Comparison of ENCODE assay signal across 19 cellular contexts in genomic region chr1:26520339-26520738, GRCh38. TPM values are rescaled to one million over a fixed set of nuclear protein-coding genes. Genes with fewer than 3 reads are reported as not detected.
DNase-seq lines count a peak whose midpoint lies in the region; ATAC-seq, FAIRE-seq and TF ChIP-seq lines count a peak whose summit lies in the region.
"Had no signal": no experiment of that assay in that cellular context is flagged by ENCODE, and none has a peak within 500 bp of the region (broad histone marks: within the 10 kb centered on the region; RNA-seq: fewer than 3 reads in every experiment).

No MANE protein-coding gene starts in this region.

- no peak for TF ChIP-seq POLR2A in GM12878 (IDR thresholded peaks at IDR 0.05; ENCODE audit: low read depth, low read length)
- no peak for TF ChIP-seq POLR2A in spleen (IDR thresholded peaks at IDR 0.05)

- WGBS in GM12878 (ENCODE audit: insufficient coverage, insufficient replicate concordance, low lambda C conversion rate, missing lambda C conversion rate), result 10% methylated on average over 5 of the region's 5 CpGs
- 70 to 84% (median 70%) methylated on average over 5 of the region's 5 CpGs for WGBS in spleen, 5 donors

- peak overlapping the region in 1 of 7 donors; percentile 53 for H3K27ac Mint-ChIP-seq in CD4-positive, alpha-beta memory T cell
- H3K27ac Mint-ChIP-seq in Calu3 (ENCODE audit: unreplicated experiment), result no peak overlapping the region
- H3K27ac Mint-ChIP-seq: B cell; CD8-positive, alpha-beta memory T cell; HFFc6; IgD-negative memory B cell had no signal

- H3K4me1 Mint-ChIP-seq in CD4-positive, alpha-beta memory T cell, result peaks cover 0 to 7% (median 3%) of the 10 kb centered on the region in 4 donors
- peaks cover 13% of the 10 kb centered on the region for H3K4me1 Mint-ChIP-seq in Calu3 (ENCODE audit: low read depth, unreplicated experiment)
- H3K4me1 Mint-ChIP-seq: B cell; CD8-positive, alpha-beta memory T cell had no signal

- SMC1A ChIA-PET in GM12878 (lab: Charles Lee; ENCODE audit: uncharacterized antibody, unreplicated experiment), result interaction anchor here (0.7 to 0.9 kb wide), 2 partner anchors 17 to 520 kb away, joined by 3 to 5 read pairs; no protein-coding TSS in a partner anchor

- H3K27ac ChIP-seq in GM12878 (ENCODE audit: control insufficient read depth, insufficient read depth) (no peak overlapping the region), spleen (peak overlapping the region in 7 of 8 donors; percentile 15 to 86 (median 79))
- H3K27ac ChIP-seq in CD4-positive, alpha-beta memory T cell (ENCODE audit: low read depth, low read length), result no peak overlapping the region
- H3K27ac ChIP-seq: BLaER1 treated with 17β-estradiol and CSF1 and Interleukin-3, amounts not matched to agents 10 nM and 100 nM had no signal

- TF ChIP-seq CTCF in GM13976 (IDR thresholded peaks at IDR 0.05; ENCODE audit: borderline replicate concordance, control extremely low read depth, extremely low read depth, insufficient read depth, missing control alignments) (no peak), GM12878 (IDR thresholded peaks at IDR 0.05 in 2 of 3, conservative IDR thresholded peaks at IDR 0.05 in 1 of 3; ENCODE audit: control insufficient read depth in 2 of 3, extremely low read depth in 1 of 3, insufficient read depth in 1 of 3, low read depth in 3 of 3, low read length in 3 of 3) (no peak), spleen (IDR thresholded peaks at IDR 0.05 in 8 of 11, conservative IDR thresholded peaks at IDR 0.05 in 3 of 11) (no peak), Calu3 (IDR thresholded peaks at IDR 0.05; ENCODE audit: unreplicated experiment) (no peak)

- H3K36me3 ChIP-seq in GM12878 (ENCODE audit: control insufficient read depth in 2 of 2, insufficient read depth in 2 of 2, low read length in 1 of 2) (no peaks in the 10 kb centered on the region), spleen (no peaks in the 10 kb centered on the region)
- H3K36me3 ChIP-seq in CD4-positive, alpha-beta memory T cell (ENCODE audit: insufficient read depth, low read length), result no peaks in the 10 kb centered on the region
- H3K36me3 ChIP-seq: BLaER1 treated with 17β-estradiol and CSF1 and Interleukin-3, amounts not matched to agents 10 nM and 100 nM had no signal

- ATAC-seq in GM12878, result peak; percentile 95
- ATAC-seq: HCT116, HepG2 had no signal

- no peaks in the 10 kb centered on the region for H3K9me3 Mint-ChIP-seq in CD4-positive, alpha-beta memory T cell
- H3K9me3 Mint-ChIP-seq in Calu3 (ENCODE audit: low read depth, unreplicated experiment), result no peaks in the 10 kb centered on the region
- H3K9me3 Mint-ChIP-seq: CD8-positive, alpha-beta memory T cell; HFFc6; IgD-negative memory B cell had no signal

- H3K4me3 Mint-ChIP-seq in CD4-positive, alpha-beta memory T cell, result no peak overlapping the region
- H3K4me3 Mint-ChIP-seq in Calu3 (ENCODE audit: low read depth, unreplicated experiment), result no peak overlapping the region
- H3K4me3 Mint-ChIP-seq: B cell; CD8-positive, alpha-beta memory T cell; HFFc6; IgD-negative memory B cell had no signal

- H3K4me3 ChIP-seq in GM12878 (no peak overlapping the region), spleen (no peak overlapping the region)
- H3K4me3 ChIP-seq in CD4-positive, alpha-beta memory T cell (ENCODE audit: low read length in 2 of 2), result no peak overlapping the region
- H3K4me3 ChIP-seq: BLaER1 treated with 17β-estradiol and CSF1 and Interleukin-3, amounts not matched to agents 10 nM and 100 nM had no signal

- TF ChIP-seq EP300 in GM12878 (IDR thresholded peaks at IDR 0.05; ENCODE audit: borderline replicate concordance in 1 of 2, control insufficient read depth in 1 of 2, low read depth in 2 of 2, low read length in 2 of 2), result no peak

- no peaks in the 10 kb centered on the region for H3K36me3 Mint-ChIP-seq in CD4-positive, alpha-beta memory T cell
- peaks cover 6% of the 10 kb centered on the region for H3K36me3 Mint-ChIP-seq in Calu3 (ENCODE audit: insufficient read depth, unreplicated experiment)
- H3K36me3 Mint-ChIP-seq: CD8-positive, alpha-beta memory T cell; IgD-negative memory B cell had no signal

- no peaks in the 10 kb centered on the region for H3K79me2 ChIP-seq in GM12878 (ENCODE audit: control insufficient read depth, insufficient read depth, low read length)

- H3K9me3 ChIP-seq in GM12878 (replicated peaks; ENCODE audit: control insufficient read depth, insufficient read depth, low read length), result no peaks in the 10 kb centered on the region
- no peaks in the 10 kb centered on the region for H3K9me3 ChIP-seq in spleen
- no peaks in the 10 kb centered on the region for H3K9me3 ChIP-seq in CD4-positive, alpha-beta memory T cell (ENCODE audit: control insufficient read depth in 1 of 2, low read length in 2 of 2)
- H3K9me3 ChIP-seq: BLaER1 treated with 17β-estradiol and CSF1 and Interleukin-3, amounts not matched to agents 10 nM and 100 nM had no signal

- no peak overlapping the region for H3K4me2 ChIP-seq in GM12878 (ENCODE audit: control insufficient read depth, insufficient read depth)

- BruUV-seq in GM12878 (replicated peaks; lab: Mats Ljungman, UMichigan), result no TSS peak
- no TSS peak for BruUV-seq in Calu3 (replicated peaks; lab: Mats Ljungman, UMichigan)

- peaks cover 0 to 4% of the 10 kb centered on the region in 2 donors for H3K27me3 Mint-ChIP-seq in CD4-positive, alpha-beta memory T cell
- H3K27me3 Mint-ChIP-seq in Calu3 (ENCODE audit: unreplicated experiment), result no peaks in the 10 kb centered on the region

- H4K20me1 ChIP-seq in GM12878 (ENCODE audit: control insufficient read depth, insufficient read depth), result no peaks in the 10 kb centered on the region
- H4K20me1 ChIP-seq: BLaER1 treated with 17β-estradiol and CSF1 and Interleukin-3, amounts not matched to agents 10 nM and 100 nM had no signal

- intact Hi-C loops in GM12878 (cut with micrococcal nuclease; ENCODE audit: unreplicated experiment), result no loop called here
- intact Hi-C loops in spleen (cut with DNase I; ENCODE audit: low total_unique reads), result no loop called here
- intact Hi-C loops in CD4-positive, alpha-beta memory T cell (cut with micrococcal nuclease), result no loop called here
- intact Hi-C loops in Calu3 (cut with micrococcal nuclease; ENCODE audit: unreplicated experiment), result no loop called here

- H3K4me1 ChIP-seq in GM12878 (ENCODE audit: control insufficient read depth, insufficient read depth, low read length) (peaks cover 10% of the 10 kb centered on the region; the same call in 1 of the 2 replicates), spleen (peaks cover 0 to 16% (median 0%) of the 10 kb centered on the region in 6 donors)
- H3K4me1 ChIP-seq in CD4-positive, alpha-beta memory T cell (ENCODE audit: insufficient read depth, low read length), result no peaks in the 10 kb centered on the region

- DNase-seq in GM13976 (ENCODE audit: low spot score) (peak; percentile 59), GM12878 (ENCODE audit: low read depth, low spot score) (no peak), spleen (no peak), Calu3 (no peak)
- no peak for DNase-seq in activated naive CD4-positive, alpha-beta T cell (lab: John Stamatoyannopoulos, UW)
- no peak for DNase-seq in CD4-positive, alpha-beta memory T cell
- DNase-seq: CD8-positive, alpha-beta memory T cell; COR-L47; GOT3; H7; HFFc6; KBM-7 had no signal

- no peak overlapping the region for H2AFZ ChIP-seq in GM12878 (ENCODE audit: control insufficient read depth, low read depth, low read length)

- no peak for FAIRE-seq in GM12878 (lab: Jason Lieb, UNC)
- FAIRE-seq: D721Med, G401.6, HepG2 had no signal

- H3K27me3 ChIP-seq in GM12878 (replicated peaks in 1 of 2; ENCODE audit: control insufficient read depth in 2 of 2, insufficient read depth in 2 of 2, low read length in 1 of 2) (no peaks in the 10 kb centered on the region; a peak in 1 of 4 replicates), spleen (replicated peaks in 1 of 7) (peaks cover 0 to 22% (median 0%) of the 10 kb centered on the region in 7 donors)
- H3K27me3 ChIP-seq in CD4-positive, alpha-beta memory T cell (ENCODE audit: insufficient read depth, low read length), result no peaks in the 10 kb centered on the region
- H3K27me3 ChIP-seq: BLaER1 treated with 17β-estradiol and CSF1 and Interleukin-3, amounts not matched to agents 10 nM and 100 nM had no signal

- RAD21 ChIA-PET in GM12878 (lab: Charles Lee; ENCODE audit: unreplicated experiment), result interaction anchor here (0.7 to 1.2 kb wide), 2 partner anchors 9 to 62 kb away, joined by 3 to 5 read pairs; partner anchors contain the start of gene RPS6KA1

- POLR2A ChIA-PET in GM12878 (lab: Charles Lee), result interaction anchor here (0.7 to 2.3 kb wide), 5 partner anchors 8 to 532 kb away, joined by 3 to 10 read pairs (median 4); partner anchors contain the start of genes DHDDS and RPS6KA1
- POLR2A ChIA-PET in CD4-positive, alpha-beta memory T cell (lab: Charles Lee; ENCODE audit: partially characterized antibody), result no interaction called here

- in situ Hi-C loops in GM13976 (cut with MboI; ENCODE audit: low sequenced_read_pairs, unreplicated experiment) (no loop called here), GM12878 (cut with MboI) (no loop called here)

- TF ChIP-seq RAD21 in GM12878 (IDR thresholded peaks at IDR 0.05; ENCODE audit: insufficient read depth, low read depth, low read length), result no peak

- H3K9ac ChIP-seq in GM12878 (ENCODE audit: control insufficient read depth, insufficient read depth, low read length), result no peak overlapping the region
- H3K9ac ChIP-seq: BLaER1 treated with 17β-estradiol and CSF1 and Interleukin-3, amounts not matched to agents 10 nM and 100 nM had no signal

- CTCF ChIA-PET in GM12878 (lab: Yijun Ruan, JAX) (interaction anchor here (1.3 to 3.4 kb wide), 2 partner anchors 10 to 13 kb away, joined by 3 to 10 read pairs; partner anchors contain the start of gene RPS6KA1), Calu3 (lab: Charles Lee) (no interaction called here)
- CTCF ChIA-PET in CD4-positive, alpha-beta memory T cell (lab: Charles Lee; ENCODE audit: partially characterized antibody), result interaction anchor here (1.4 kb wide), 1 partner anchor 18 kb away, joined by 4 read pairs; no protein-coding TSS in a partner anchor

RNA-seq across cellular contexts. Expression of gene RPS6KA1, which starts 9.2 kb away (rescaled TPM):
- total RNA-seq in GM12878 (2013; cell fraction: nucleolus; rRNA removed), result 130 and 155 TPM in 2 replicates
- total RNA-seq in GM12878 (2014; rRNA removed) (118 and 136 TPM in 2 replicates), GM12878 (2014; rRNA removed; fragmentation: Illumina TruSeq; extraction: Trizol) (75.2 and 83.4 TPM in 2 replicates), GM12878 (2021) (115 and 116 TPM in 2 replicates), spleen (100 to 1,000 TPM; 109 to 173 (median 131) TPM), Calu3 (2022) (25.8 and 28.1 TPM in 2 replicates)
- 41.7 TPM for polyA plus RNA-seq in GM12878 (2011; ENCODE audit: low read depth)
- polyA plus RNA-seq in GM12878 (2011; rRNA removed) (53.7 and 92.1 TPM in 2 replicates), GM12878 (2014; fragmentation: Illumina TruSeq; extraction: Trizol) (72.1 and 74.9 TPM in 2 replicates), GM12878 (2014; fragmentation: Nextera tagmentation; extraction: Ambion mirVana) (1 to 10 TPM; 5.0 to 9.9 TPM), GM12878 (2014; rRNA removed) (89.3 and 90.9 TPM in 2 replicates), GM12878 (2016; fragmentation: Nextera tagmentation; extraction: Ambion mirVana) (100 to 1,000 TPM in 1 of 2 experiments, 10 to 100 TPM in 1; 99.4 to 106 TPM), spleen (10 to 100 TPM; 45.8 to 57.5 (median 51.0) TPM)
- polyA plus RNA-seq in GM12878 (2011; cell fraction: cytosol; rRNA removed), result 108 and 121 TPM in 2 replicates
- polyA plus RNA-seq in GM12878 (2011; cell fraction: nucleus; rRNA removed), result 133 and 140 TPM in 2 replicates
- polyA plus RNA-seq in GM12878 (2012), result 80.5 and 83.0 TPM in 2 replicates
- polyA minus RNA-seq in GM12878 (2011; rRNA and poly(A)+ RNA removed), result 110 and 170 TPM in 2 replicates
- 54.0 and 77.9 TPM in 2 replicates for polyA minus RNA-seq in GM12878 (2011; cell fraction: cytosol; rRNA and poly(A)+ RNA removed)
- polyA minus RNA-seq in GM12878 (2011; cell fraction: nucleus; rRNA and poly(A)+ RNA removed), result 84.0 and 132 TPM in 2 replicates
- 100 to 1,000 TPM; 106 to 108 TPM for total RNA-seq in CD4-positive, alpha-beta memory T cell
- polyA plus RNA-seq in CD4-positive, alpha-beta memory T cell, result 100 to 1,000 TPM; 180 to 215 TPM

RNA-seq across cellular contexts. Expression of gene HMGN2, which starts 48.1 kb away (rescaled TPM):
- 114 and 121 TPM in 2 replicates for total RNA-seq in GM12878 (2013; cell fraction: nucleolus; rRNA removed)
- total RNA-seq in GM12878 (2014; rRNA removed) (678 and 698 TPM in 2 replicates), GM12878 (2014; rRNA removed; fragmentation: Illumina TruSeq; extraction: Trizol) (496 and 526 TPM in 2 replicates), GM12878 (2021) (687 and 709 TPM in 2 replicates), spleen (100 to 1,000 TPM; 191 to 350 (median 249) TPM), Calu3 (2022) (269 and 290 TPM in 2 replicates)
- polyA plus RNA-seq in GM12878 (2011; ENCODE audit: low read depth), result 588 TPM
- polyA plus RNA-seq in GM12878 (2011; rRNA removed) (249 and 328 TPM in 2 replicates), GM12878 (2014; fragmentation: Illumina TruSeq; extraction: Trizol) (937 and 999 TPM in 2 replicates), GM12878 (2014; fragmentation: Nextera tagmentation; extraction: Ambion mirVana) (100 to 1,000 TPM; 615 to 830 TPM), GM12878 (2014; rRNA removed) (348 and 380 TPM in 2 replicates), GM12878 (2016; fragmentation: Nextera tagmentation; extraction: Ambion mirVana) (1,000 to 10,000 TPM; 2,526 to 2,682 TPM), spleen (1,000 to 10,000 TPM in 1 of 3 donors, 100 to 1,000 TPM in 2; 680 to 1,036 (median 684) TPM)
- 223 and 268 TPM in 2 replicates for polyA plus RNA-seq in GM12878 (2011; cell fraction: cytosol; rRNA removed)
- polyA plus RNA-seq in GM12878 (2011; cell fraction: nucleus; rRNA removed), result 496 and 498 TPM in 2 replicates
- 635 and 642 TPM in 2 replicates for polyA plus RNA-seq in GM12878 (2012)
- polyA minus RNA-seq in GM12878 (2011; rRNA and poly(A)+ RNA removed), result 101 and 112 TPM in 2 replicates
- 81.3 and 86.7 TPM in 2 replicates for polyA minus RNA-seq in GM12878 (2011; cell fraction: cytosol; rRNA and poly(A)+ RNA removed)
- 80.0 and 98.9 TPM in 2 replicates for polyA minus RNA-seq in GM12878 (2011; cell fraction: nucleus; rRNA and poly(A)+ RNA removed)
- 100 to 1,000 TPM; 341 to 361 TPM for total RNA-seq in CD4-positive, alpha-beta memory T cell
- 100 to 1,000 TPM; 566 to 681 TPM for polyA plus RNA-seq in CD4-positive, alpha-beta memory T cell

Comparison
In these comparisons a context has a peak if more than half of its experiments do, and no peak if none do; other contexts are left out.
1. H3K27ac ChIP-seq: peak in spleen (7 of 8); none in GM12878 (single experiment) and CD4-positive, alpha-beta memory T cell (single experiment).